ENCODE assay signal across 2 cellular contexts in the genomic region with DNA sequence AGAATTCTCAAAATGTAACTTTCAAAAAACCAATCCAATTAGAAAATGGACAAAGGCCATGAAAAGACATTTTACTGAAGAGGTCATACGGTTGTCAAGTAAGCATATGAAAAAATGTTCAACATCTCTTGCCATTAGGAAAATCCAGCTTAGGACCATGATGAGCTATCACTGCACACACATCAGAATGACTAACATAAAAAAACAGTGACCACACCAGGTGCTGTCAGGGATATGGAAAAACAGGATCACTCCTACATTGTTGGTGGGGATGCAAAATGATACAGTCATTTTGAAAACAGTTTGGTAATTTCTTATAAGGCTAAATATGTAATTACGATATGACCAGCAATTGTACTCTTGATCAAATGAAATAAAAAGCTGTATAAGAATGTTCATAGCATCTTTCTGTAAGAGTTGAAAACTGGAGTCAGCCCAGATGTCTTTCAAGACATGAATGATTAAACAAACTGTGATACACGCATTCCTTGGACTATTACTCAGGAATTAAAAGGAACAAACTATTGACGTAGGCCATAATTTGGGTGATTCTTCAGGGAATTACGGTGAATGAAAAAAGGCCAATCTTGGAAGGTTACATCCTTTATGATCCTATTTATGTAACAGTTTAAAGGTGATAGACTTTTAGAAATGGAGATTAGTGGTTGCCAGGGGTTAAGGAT.
TF ChIP-seq lines count a peak whose summit lies in the region.

No MANE protein-coding gene starts in this region.

TF ChIP-seq in IMR-90, 13 proteins besides CTCF, POLR2A, EP300 and RAD21:
- TF ChIP-seq SMC3 (IDR thresholded peaks at IDR 0.05; ENCODE audit: low read depth, low read length) (no peak), MAZ (IDR thresholded peaks at IDR 0.05; ENCODE audit: borderline replicate concordance, low read depth, low read length) (no peak), RCOR1 (IDR thresholded peaks at IDR 0.05; ENCODE audit: insufficient replicate concordance, low read length) (no peak), MXI1 (IDR thresholded peaks at IDR 0.05; ENCODE audit: borderline replicate concordance, low read depth, low read length) (no peak), CEBPB (IDR thresholded peaks at IDR 0.05; ENCODE audit: low read depth, low read length) (no peak), BHLHE40 (IDR thresholded peaks at IDR 0.05; ENCODE audit: low read depth, low read length) (no peak), NFE2L2 (IDR thresholded peaks at IDR 0.05; ENCODE audit: low read depth, low read length) (no peak), RFX5 (IDR thresholded peaks at IDR 0.05; ENCODE audit: low read depth, low read length) (no peak), FOS (IDR thresholded peaks at IDR 0.05; ENCODE audit: low read depth, low read length) (no peak), MAFK (IDR thresholded peaks at IDR 0.05; ENCODE audit: low read depth, low read length) (no peak)
- TF ChIP-seq, protein P1, sequence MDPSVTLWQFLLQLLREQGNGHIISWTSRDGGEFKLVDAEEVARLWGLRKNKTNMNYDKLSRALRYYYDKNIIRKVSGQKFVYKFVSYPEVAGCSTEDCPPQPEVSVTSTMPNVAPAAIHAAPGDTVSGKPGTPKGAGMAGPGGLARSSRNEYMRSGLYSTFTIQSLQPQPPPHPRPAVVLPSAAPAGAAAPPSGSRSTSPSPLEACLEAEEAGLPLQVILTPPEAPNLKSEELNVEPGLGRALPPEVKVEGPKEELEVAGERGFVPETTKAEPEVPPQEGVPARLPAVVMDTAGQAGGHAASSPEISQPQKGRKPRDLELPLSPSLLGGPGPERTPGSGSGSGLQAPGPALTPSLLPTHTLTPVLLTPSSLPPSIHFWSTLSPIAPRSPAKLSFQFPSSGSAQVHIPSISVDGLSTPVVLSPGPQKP (IDR thresholded peaks at IDR 0.05; ENCODE audit: borderline replicate concordance, low read depth, low read length), result no peak
- TF ChIP-seq, protein P2, sequence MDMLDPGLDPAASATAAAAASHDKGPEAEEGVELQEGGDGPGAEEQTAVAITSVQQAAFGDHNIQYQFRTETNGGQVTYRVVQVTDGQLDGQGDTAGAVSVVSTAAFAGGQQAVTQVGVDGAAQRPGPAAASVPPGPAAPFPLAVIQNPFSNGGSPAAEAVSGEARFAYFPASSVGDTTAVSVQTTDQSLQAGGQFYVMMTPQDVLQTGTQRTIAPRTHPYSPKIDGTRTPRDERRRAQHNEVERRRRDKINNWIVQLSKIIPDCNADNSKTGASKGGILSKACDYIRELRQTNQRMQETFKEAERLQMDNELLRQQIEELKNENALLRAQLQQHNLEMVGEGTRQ (IDR thresholded peaks at IDR 0.05; ENCODE audit: low read depth, low read length), result no peak

TF ChIP-seq in K562, 482 proteins besides CTCF, POLR2A, EP300 and RAD21 (continues in another document):
- TF ChIP-seq ZKSCAN8 (CRISPR knock-in tag; IDR thresholded peaks at IDR 0.05) (no peak), TAL1 (IDR thresholded peaks at IDR 0.05) (peak; percentile 51; the same call in 1 of the 2 replicates), NFE2 (IDR thresholded peaks at IDR 0.05; ENCODE audit: low read depth) (peak; percentile 29; the same call in 1 of the 2 replicates), NELFE (IDR thresholded peaks at IDR 0.05; ENCODE audit: insufficient read depth, insufficient read length) (no peak), ARID1B (IDR thresholded peaks at IDR 0.05) (peak; percentile 66), MTA2 (IDR thresholded peaks at IDR 0.05; ENCODE audit: low read depth) (no peak), ILK (tag; IDR thresholded peaks at IDR 0.05; ENCODE audit: borderline replicate concordance, low read depth) (no peak), WHSC1 (IDR thresholded peaks at IDR 0.05; ENCODE audit: low read length) (no peak), PTBP1 (IDR thresholded peaks at IDR 0.05; ENCODE audit: low read depth, low read length) (no peak), TAF9B (IDR thresholded peaks at IDR 0.05; ENCODE audit: partially characterized antibody) (no peak), MCM2 (IDR thresholded peaks at IDR 0.05; ENCODE audit: low read depth) (no peak), TEAD4 (IDR thresholded peaks at IDR 0.05; ENCODE audit: low read length) (peak; percentile 59), TEAD4 (CRISPR knock-in tag; IDR thresholded peaks at IDR 0.05; ENCODE audit: borderline replicate concordance) (no peak), TAF15 (IDR thresholded peaks at IDR 0.05; ENCODE audit: low read depth, low read length) (no peak), JUN (IDR thresholded peaks at IDR 0.05; ENCODE audit: borderline replicate concordance, low read depth, low read length) (no peak), JUN (CRISPR knock-in tag; IDR thresholded peaks at IDR 0.05; ENCODE audit: borderline replicate concordance) (no peak), DMBX1 (CRISPR knock-in tag; IDR thresholded peaks at IDR 0.05; ENCODE audit: borderline replicate concordance) (no peak), CHCHD3 (CRISPR knock-in tag; IDR thresholded peaks at IDR 0.05) (no peak), GTF2A2 (tag; IDR thresholded peaks at IDR 0.05) (no peak), BRF1 (IDR thresholded peaks at IDR 0.05; ENCODE audit: borderline replicate concordance, extremely low read depth, insufficient read length) (no peak), NFXL1 (CRISPR knock-in tag; IDR thresholded peaks at IDR 0.05) (no peak), MBD2 (IDR thresholded peaks at IDR 0.05; ENCODE audit: borderline replicate concordance, low read depth) (no peak), NUFIP1 (IDR thresholded peaks at IDR 0.05; ENCODE audit: partially characterized antibody) (no peak), PHF8 (IDR thresholded peaks at IDR 0.05; ENCODE audit: borderline replicate concordance, low read length) (no peak), MYBL2 (IDR thresholded peaks at IDR 0.05; ENCODE audit: low read depth) (no peak), MYBL2 (CRISPR knock-in tag; IDR thresholded peaks at IDR 0.05; ENCODE audit: borderline replicate concordance) (no peak), ZNF316 (IDR thresholded peaks at IDR 0.05) (no peak), COPS2 (conservative IDR thresholded peaks at IDR 0.05) (no peak), TCF3 (CRISPR knock-in tag; IDR thresholded peaks at IDR 0.05) (peak; percentile 75), GABPA (tag; conservative IDR thresholded peaks at IDR 0.05; ENCODE audit: low read depth) (no peak)
- TF ChIP-seq, protein P3, sequence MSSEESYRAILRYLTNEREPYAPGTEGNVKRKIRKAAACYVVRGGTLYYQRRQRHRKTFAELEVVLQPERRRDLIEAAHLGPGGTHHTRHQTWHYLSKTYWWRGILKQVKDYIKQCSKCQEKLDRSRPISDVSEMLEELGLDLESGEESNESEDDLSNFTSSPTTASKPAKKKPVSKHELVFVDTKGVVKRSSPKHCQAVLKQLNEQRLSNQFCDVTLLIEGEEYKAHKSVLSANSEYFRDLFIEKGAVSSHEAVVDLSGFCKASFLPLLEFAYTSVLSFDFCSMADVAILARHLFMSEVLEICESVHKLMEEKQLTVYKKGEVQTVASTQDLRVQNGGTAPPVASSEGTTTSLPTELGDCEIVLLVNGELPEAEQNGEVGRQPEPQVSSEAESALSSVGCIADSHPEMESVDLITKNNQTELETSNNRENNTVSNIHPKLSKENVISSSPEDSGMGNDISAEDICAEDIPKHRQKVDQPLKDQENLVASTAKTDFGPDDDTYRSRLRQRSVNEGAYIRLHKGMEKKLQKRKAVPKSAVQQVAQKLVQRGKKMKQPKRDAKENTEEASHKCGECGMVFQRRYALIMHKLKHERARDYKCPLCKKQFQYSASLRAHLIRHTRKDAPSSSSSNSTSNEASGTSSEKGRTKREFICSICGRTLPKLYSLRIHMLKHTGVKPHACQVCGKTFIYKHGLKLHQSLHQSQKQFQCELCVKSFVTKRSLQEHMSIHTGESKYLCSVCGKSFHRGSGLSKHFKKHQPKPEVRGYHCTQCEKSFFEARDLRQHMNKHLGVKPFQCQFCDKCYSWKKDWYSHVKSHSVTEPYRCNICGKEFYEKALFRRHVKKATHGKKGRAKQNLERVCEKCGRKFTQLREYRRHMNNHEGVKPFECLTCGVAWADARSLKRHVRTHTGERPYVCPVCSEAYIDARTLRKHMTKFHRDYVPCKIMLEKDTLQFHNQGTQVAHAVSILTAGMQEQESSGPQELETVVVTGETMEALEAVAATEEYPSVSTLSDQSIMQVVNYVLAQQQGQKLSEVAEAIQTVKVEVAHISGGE (CRISPR knock-in tag; IDR thresholded peaks at IDR 0.05), result no peak
- TF ChIP-seq, protein P4, sequence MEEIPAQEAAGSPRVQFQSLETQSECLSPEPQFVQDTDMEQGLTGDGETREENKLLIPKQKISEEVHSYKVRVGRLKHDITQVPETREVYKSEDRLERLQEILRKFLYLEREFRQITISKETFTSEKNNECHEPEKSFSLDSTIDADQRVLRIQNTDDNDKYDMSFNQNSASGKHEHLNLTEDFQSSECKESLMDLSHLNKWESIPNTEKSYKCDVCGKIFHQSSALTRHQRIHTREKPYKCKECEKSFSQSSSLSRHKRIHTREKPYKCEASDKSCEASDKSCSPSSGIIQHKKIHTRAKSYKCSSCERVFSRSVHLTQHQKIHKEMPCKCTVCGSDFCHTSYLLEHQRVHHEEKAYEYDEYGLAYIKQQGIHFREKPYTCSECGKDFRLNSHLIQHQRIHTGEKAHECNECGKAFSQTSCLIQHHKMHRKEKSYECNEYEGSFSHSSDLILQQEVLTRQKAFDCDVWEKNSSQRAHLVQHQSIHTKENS (CRISPR knock-in tag; IDR thresholded peaks at IDR 0.05), result no peak
- TF ChIP-seq, protein P5, sequence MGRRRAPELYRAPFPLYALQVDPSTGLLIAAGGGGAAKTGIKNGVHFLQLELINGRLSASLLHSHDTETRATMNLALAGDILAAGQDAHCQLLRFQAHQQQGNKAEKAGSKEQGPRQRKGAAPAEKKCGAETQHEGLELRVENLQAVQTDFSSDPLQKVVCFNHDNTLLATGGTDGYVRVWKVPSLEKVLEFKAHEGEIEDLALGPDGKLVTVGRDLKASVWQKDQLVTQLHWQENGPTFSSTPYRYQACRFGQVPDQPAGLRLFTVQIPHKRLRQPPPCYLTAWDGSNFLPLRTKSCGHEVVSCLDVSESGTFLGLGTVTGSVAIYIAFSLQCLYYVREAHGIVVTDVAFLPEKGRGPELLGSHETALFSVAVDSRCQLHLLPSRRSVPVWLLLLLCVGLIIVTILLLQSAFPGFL (CRISPR knock-in tag; IDR thresholded peaks at IDR 0.05), result no peak
- TF ChIP-seq, protein P6, sequence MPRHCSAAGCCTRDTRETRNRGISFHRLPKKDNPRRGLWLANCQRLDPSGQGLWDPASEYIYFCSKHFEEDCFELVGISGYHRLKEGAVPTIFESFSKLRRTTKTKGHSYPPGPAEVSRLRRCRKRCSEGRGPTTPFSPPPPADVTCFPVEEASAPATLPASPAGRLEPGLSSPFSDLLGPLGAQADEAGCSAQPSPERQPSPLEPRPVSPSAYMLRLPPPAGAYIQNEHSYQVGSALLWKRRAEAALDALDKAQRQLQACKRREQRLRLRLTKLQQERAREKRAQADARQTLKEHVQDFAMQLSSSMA (CRISPR knock-in tag; IDR thresholded peaks at IDR 0.05), result no peak
